Comparison of ENCODE assay signal across 1 cellular context in the genomic region with DNA sequence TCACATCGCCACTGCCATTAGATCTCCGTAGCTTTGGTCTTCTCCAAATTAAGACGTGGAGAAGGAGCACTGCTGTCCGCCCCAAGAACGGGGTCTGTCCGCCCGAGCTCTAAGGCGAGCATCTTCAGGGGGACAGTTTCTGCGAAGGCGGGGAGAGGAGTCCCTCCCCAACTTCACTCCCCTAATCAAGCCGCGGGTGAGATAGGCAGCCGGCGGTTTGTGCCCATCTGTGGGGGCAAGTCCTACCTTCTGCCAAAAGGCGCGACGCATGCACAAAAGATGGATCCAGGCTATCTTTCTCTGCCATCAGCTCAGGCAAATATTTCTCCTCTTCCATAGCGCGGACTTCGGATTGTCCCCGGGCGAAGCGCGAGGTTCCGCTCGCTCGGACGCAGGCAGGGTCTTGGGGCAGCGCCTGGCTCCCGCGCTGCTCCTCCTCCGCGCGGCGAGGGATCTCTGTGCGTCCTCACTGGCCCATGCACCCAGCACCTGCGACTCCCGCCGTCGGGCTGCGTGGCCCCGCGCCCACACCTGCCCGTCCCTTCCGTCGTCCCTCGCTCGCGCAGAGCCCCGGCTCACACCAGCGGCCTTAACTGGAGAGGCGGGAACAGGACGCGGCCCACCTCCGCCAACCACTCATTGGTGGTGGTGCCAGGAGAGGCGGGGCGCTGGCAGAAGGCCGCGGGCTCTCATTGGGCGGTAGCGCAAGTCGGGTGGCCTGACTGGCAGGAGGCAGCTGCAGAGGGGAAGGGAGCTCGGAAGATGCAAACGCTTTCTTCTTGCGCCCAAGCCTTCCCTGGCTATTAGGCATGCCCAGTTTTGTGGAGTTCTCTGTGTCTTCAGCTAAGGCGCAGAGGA.
TF ChIP-seq lines count a peak whose summit lies in the region.

TSS of gene KHDRBS2 (minus strand) at position 614 of the 858 bp plus-strand sequence.

TF ChIP-seq in HepG2, 621 proteins besides CTCF, POLR2A, EP300 and RAD21 (continued from another document):
- TF ChIP-seq, protein P1, sequence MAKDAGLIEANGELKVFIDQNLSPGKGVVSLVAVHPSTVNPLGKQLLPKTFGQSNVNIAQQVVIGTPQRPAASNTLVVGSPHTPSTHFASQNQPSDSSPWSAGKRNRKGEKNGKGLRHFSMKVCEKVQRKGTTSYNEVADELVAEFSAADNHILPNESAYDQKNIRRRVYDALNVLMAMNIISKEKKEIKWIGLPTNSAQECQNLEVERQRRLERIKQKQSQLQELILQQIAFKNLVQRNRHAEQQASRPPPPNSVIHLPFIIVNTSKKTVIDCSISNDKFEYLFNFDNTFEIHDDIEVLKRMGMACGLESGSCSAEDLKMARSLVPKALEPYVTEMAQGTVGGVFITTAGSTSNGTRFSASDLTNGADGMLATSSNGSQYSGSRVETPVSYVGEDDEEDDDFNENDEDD (CRISPR knock-in tag; IDR thresholded peaks at IDR 0.05; ENCODE audit: borderline replicate concordance), result peak; percentile 29; the same call in 1 of the 2 replicates
- TF ChIP-seq, protein P2, sequence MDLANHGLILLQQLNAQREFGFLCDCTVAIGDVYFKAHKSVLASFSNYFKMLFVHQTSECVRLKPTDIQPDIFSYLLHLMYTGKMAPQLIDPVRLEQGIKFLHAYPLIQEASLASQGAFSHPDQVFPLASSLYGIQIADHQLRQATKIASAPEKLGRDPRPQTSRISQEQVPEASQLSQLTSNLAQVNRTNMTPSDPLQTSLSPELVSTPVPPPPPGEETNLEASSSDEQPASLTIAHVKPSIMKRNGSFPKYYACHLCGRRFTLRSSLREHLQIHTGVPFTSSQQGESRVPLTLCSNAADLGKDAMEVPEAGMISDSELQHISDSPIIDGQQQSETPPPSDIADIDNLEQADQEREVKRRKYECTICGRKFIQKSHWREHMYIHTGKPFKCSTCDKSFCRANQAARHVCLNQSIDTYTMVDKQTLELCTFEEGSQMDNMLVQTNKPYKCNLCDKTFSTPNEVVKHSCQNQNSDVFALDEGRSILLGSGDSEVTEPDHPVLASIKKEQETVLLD (CRISPR knock-in tag; IDR thresholded peaks at IDR 0.05; ENCODE audit: low read depth), result no peak
- TF ChIP-seq ZNF768 (CRISPR knock-in tag; IDR thresholded peaks at IDR 0.05) (0 out of 2 replicates have a peak, but pooled peaks have one; percentile 22), GPN1 (CRISPR knock-in tag; IDR thresholded peaks at IDR 0.05; ENCODE audit: borderline replicate concordance) (no peak), PHB2 (IDR thresholded peaks at IDR 0.05; ENCODE audit: partially characterized antibody) (no peak), NCOR1 (IDR thresholded peaks at IDR 0.05; ENCODE audit: borderline replicate concordance, low read length) (no peak), ZNF709 (CRISPR knock-in tag; IDR thresholded peaks at IDR 0.05) (no peak), MTF2 (CRISPR knock-in tag; IDR thresholded peaks at IDR 0.05; ENCODE audit: borderline replicate concordance) (0 out of 2 replicates have a peak, but pooled peaks have one; percentile 27), ZNF75D (CRISPR knock-in tag; IDR thresholded peaks at IDR 0.05; ENCODE audit: borderline replicate concordance) (no peak), ZFP36L1 (CRISPR knock-in tag; IDR thresholded peaks at IDR 0.05) (0 out of 2 replicates have a peak, but pooled peaks have one; percentile 26), ZNF687 (CRISPR knock-in tag; IDR thresholded peaks at IDR 0.05) (peak; percentile 50), MAX (IDR thresholded peaks at IDR 0.05) (peak; percentile 50; the same call in 1 of the 2 replicates), HOXA3 (CRISPR knock-in tag; IDR thresholded peaks at IDR 0.05) (0 out of 2 replicates have a peak, but pooled peaks have one; percentile 13), SP1 (IDR thresholded peaks at IDR 0.05) (no peak), SP1 (CRISPR knock-in tag; IDR thresholded peaks at IDR 0.05) (peak; percentile 70), KLF15 (CRISPR knock-in tag; IDR thresholded peaks at IDR 0.05; ENCODE audit: borderline replicate concordance) (0 out of 2 replicates have a peak, but pooled peaks have one; percentile 13), ZFP91 (CRISPR knock-in tag; IDR thresholded peaks at IDR 0.05; ENCODE audit: borderline replicate concordance) (peak; percentile 40; the same call in 1 of the 2 replicates), GABPB1 (CRISPR knock-in tag; IDR thresholded peaks at IDR 0.05) (peak; percentile 50; the same call in 1 of the 2 replicates), FOXC1 (CRISPR knock-in tag; IDR thresholded peaks at IDR 0.05; ENCODE audit: borderline replicate concordance) (0 out of 2 replicates have a peak, but pooled peaks have one; percentile 44), SP2 (CRISPR knock-in tag; IDR thresholded peaks at IDR 0.05) (peak; percentile 84), ZSCAN29 (CRISPR knock-in tag; conservative IDR thresholded peaks at IDR 0.05) (no peak), ZSCAN20 (CRISPR knock-in tag; IDR thresholded peaks at IDR 0.05; ENCODE audit: borderline replicate concordance) (no peak), ZNF333 (CRISPR knock-in tag; IDR thresholded peaks at IDR 0.05; ENCODE audit: borderline replicate concordance) (no peak), ZNF777 (CRISPR knock-in tag; IDR thresholded peaks at IDR 0.05) (peak; percentile 57), ZNF235 (CRISPR knock-in tag; IDR thresholded peaks at IDR 0.05; ENCODE audit: borderline replicate concordance) (no peak), NFYB (CRISPR knock-in tag; IDR thresholded peaks at IDR 0.05) (peak; percentile 86)
- TF ChIP-seq, protein P3, sequence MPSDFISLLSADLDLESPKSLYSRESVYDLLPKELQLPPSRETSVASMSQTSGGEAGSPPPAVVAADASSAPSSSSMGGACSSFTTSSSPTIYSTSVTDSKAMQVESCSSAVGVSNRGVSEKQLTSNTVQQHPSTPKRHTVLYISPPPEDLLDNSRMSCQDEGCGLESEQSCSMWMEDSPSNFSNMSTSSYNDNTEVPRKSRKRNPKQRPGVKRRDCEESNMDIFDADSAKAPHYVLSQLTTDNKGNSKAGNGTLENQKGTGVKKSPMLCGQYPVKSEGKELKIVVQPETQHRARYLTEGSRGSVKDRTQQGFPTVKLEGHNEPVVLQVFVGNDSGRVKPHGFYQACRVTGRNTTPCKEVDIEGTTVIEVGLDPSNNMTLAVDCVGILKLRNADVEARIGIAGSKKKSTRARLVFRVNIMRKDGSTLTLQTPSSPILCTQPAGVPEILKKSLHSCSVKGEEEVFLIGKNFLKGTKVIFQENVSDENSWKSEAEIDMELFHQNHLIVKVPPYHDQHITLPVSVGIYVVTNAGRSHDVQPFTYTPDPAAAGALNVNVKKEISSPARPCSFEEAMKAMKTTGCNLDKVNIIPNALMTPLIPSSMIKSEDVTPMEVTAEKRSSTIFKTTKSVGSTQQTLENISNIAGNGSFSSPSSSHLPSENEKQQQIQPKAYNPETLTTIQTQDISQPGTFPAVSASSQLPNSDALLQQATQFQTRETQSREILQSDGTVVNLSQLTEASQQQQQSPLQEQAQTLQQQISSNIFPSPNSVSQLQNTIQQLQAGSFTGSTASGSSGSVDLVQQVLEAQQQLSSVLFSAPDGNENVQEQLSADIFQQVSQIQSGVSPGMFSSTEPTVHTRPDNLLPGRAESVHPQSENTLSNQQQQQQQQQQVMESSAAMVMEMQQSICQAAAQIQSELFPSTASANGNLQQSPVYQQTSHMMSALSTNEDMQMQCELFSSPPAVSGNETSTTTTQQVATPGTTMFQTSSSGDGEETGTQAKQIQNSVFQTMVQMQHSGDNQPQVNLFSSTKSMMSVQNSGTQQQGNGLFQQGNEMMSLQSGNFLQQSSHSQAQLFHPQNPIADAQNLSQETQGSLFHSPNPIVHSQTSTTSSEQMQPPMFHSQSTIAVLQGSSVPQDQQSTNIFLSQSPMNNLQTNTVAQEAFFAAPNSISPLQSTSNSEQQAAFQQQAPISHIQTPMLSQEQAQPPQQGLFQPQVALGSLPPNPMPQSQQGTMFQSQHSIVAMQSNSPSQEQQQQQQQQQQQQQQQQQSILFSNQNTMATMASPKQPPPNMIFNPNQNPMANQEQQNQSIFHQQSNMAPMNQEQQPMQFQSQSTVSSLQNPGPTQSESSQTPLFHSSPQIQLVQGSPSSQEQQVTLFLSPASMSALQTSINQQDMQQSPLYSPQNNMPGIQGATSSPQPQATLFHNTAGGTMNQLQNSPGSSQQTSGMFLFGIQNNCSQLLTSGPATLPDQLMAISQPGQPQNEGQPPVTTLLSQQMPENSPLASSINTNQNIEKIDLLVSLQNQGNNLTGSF (CRISPR knock-in tag; IDR thresholded peaks at IDR 0.05), result no peak
- TF ChIP-seq, protein P4, sequence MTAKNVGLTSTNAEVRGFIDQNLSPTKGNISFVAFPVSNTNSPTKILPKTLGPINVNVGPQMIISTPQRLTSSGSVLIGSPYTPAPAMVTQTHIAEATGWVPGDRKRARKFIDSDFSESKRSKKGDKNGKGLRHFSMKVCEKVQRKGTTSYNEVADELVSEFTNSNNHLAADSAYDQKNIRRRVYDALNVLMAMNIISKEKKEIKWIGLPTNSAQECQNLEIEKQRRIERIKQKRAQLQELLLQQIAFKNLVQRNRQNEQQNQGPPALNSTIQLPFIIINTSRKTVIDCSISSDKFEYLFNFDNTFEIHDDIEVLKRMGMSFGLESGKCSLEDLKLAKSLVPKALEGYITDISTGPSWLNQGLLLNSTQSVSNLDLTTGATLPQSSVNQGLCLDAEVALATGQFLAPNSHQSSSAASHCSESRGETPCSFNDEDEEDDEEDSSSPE (CRISPR knock-in tag; IDR thresholded peaks at IDR 0.05), result peak; percentile 29; the same call in 1 of the 2 replicates
